Comparison of ENCODE assay signal across 19 cellular contexts in genomic region chr10:100896876-100897461, GRCh38. TPM values are rescaled to one million over a fixed set of nuclear protein-coding genes. Genes with fewer than 3 reads are reported as not detected.
DNase-seq lines count a peak whose midpoint lies in the region; ATAC-seq and TF ChIP-seq lines count a peak whose summit lies in the region.
"Had no signal": no experiment of that assay in that cellular context is flagged by ENCODE, and none has a peak within 500 bp of the region (broad histone marks: within the 10 kb centered on the region; RNA-seq: fewer than 3 reads in every experiment).

No MANE protein-coding gene starts in this region.

- H3K36me3 Mint-ChIP-seq in nephron progenitor cell (ENCODE audit: low read depth) = no peaks in the 10 kb centered on the region

- H3K27ac Mint-ChIP-seq in nephron progenitor cell = peak overlapping the region; percentile 83
- H3K27ac Mint-ChIP-seq: activated CD4-positive, alpha-beta T cell treated with anti-CD3 and anti-CD28 coated beads, Interleukin-2, amount 10 ng/mL, durations not matched to agents 24 days and 14 days had no signal

- peaks cover 8% of the 10 kb centered on the region for H3K27me3 Mint-ChIP-seq in nephron progenitor cell (ENCODE audit: low read depth, poor library complexity)

- H3K4me1 Mint-ChIP-seq in nephron progenitor cell = peaks cover 48% of the 10 kb centered on the region

- peaks cover 3% of the 10 kb centered on the region for H3K9me3 Mint-ChIP-seq in nephron progenitor cell
- H3K9me3 Mint-ChIP-seq: activated CD4-positive, alpha-beta T cell treated with anti-CD3 and anti-CD28 coated beads, Interleukin-2, amount 10 ng/mL, durations not matched to agents 24 days and 14 days had no signal

- ATAC-seq in GM18870 (IDR thresholded peaks at IDR 0.05; ENCODE audit: unreplicated experiment) (no peak), HG02870 (IDR thresholded peaks at IDR 0.05; ENCODE audit: unreplicated experiment) (no peak)
- ATAC-seq: right cardiac atrium had no signal

- H3K4me3 Mint-ChIP-seq in nephron progenitor cell = no peak overlapping the region
- H3K4me3 Mint-ChIP-seq: activated CD4-positive, alpha-beta T cell treated with anti-CD3 and anti-CD28 coated beads, Interleukin-2, amount 10 ng/mL, durations not matched to agents 24 days and 14 days had no signal

- peak; percentile 78 for DNase-seq in DMS53 treated with DMSO at 0.1 percent for 48 hours (lab: John Stamatoyannopoulos, UW; ENCODE audit: unreplicated experiment)
- peak; percentile 47 for DNase-seq in HT-29 (ENCODE audit: low spot score)
- peak; percentile 16 for DNase-seq in astrocyte of the hippocampus (ENCODE audit: low read depth, low spot score)
- no peak for DNase-seq in nephron progenitor cell
- no peak for DNase-seq in foreskin melanocyte
- DNase-seq: activated CD4-positive, alpha-beta T cell treated with anti-CD3 and anti-CD28 coated beads, Interleukin-2, amount 10 ng/mL, durations not matched to agents 24 days and 14 days; activated CD8-positive, alpha-beta memory T cell treated with anti-CD3 and anti-CD28 coated beads, Interleukin-2, amount 50 U/mL, for 48 hours; GDM1; mesendoderm; NCI-H1105; NCI-H2081 treated with DMSO at 0.1 percent for 48 hours; NCI-H446 treated with DMSO at 0.1 percent for 48 hours; ovary; Peyer's patch; right cardiac atrium; SK-N-SH; stimulated activated CD4-positive, alpha-beta T cell treated with anti-CD3 and anti-CD28 coated beads, Interleukin-15, amount 100 ng/mL, for 24 hours had no signal

- TF ChIP-seq CTCF in nephron progenitor cell (IDR thresholded peaks at IDR 0.05) = no peak

RNA-seq across cellular contexts. Expression of gene SLF2, which starts 15.8 kb away (rescaled TPM):
- total RNA-seq in HT-29 (2014; rRNA removed; shearing (Covaris generic)) = 15.7 and 19.4 TPM in 2 replicates

Comparison
In these comparisons a context has a peak if more than half of its experiments do, and no peak if none do; other contexts are left out.
1. DNase-seq: peak in DMS53 treated with DMSO at 0.1 percent for 48 hours (single experiment), HT-29 (single experiment) and astrocyte of the hippocampus (single experiment); none in nephron progenitor cell (single experiment) and foreskin melanocyte (single experiment).